Comparison of ENCODE assay signal across 1 cellular context in genomic region chr20:57138198-57138995, GRCh38.
TF ChIP-seq lines count a peak whose summit lies in the region.

No MANE protein-coding gene starts in this region.

TF ChIP-seq in H1, 55 proteins besides CTCF, POLR2A, EP300 and RAD21:
- TF ChIP-seq ATF3 (IDR thresholded peaks at IDR 0.05; ENCODE audit: insufficient read depth, low read depth, low read length) (no peak), HDAC2 (IDR thresholded peaks at IDR 0.05; ENCODE audit: borderline replicate concordance in 1 of 2, low read depth in 2 of 2, low read length in 2 of 2) (no peak), KDM1A (IDR thresholded peaks at IDR 0.05; ENCODE audit: borderline replicate concordance, low read length) (0 out of 2 replicates have a peak, but pooled peaks have one; percentile 21)
TF ChIP-seq in H1: peak in this region for 1.
